In genomic region chr6:125986295-125986955, GRCh38 we compare ENCODE assay signal across 8 cellular contexts. TPM values are rescaled to one million over a fixed set of nuclear protein-coding genes. Genes with fewer than 3 reads are reported as not detected.
DNase-seq lines count a peak whose midpoint lies in the region; TF ChIP-seq lines count a peak whose summit lies in the region.

Gene TRMT11 (plus strand): TSS chr6:125986540. CDS start chr6:125986551, 11 bp downstream.

- H3K4me3 ChIP-seq in GM23248, result peak within 1 kb of the TSS; percentile 90
- peak within 1 kb of the TSS; percentile 78 for H3K4me3 ChIP-seq in Karpas-422 (ENCODE audit: low read length)
- H3K4me3 ChIP-seq in fibroblast of villous mesenchyme (ENCODE audit: low read depth, low read length), result peak within 1 kb of the TSS; percentile 99
- H3K4me3 ChIP-seq in neural cell (ENCODE audit: low read length), result peak within 1 kb of the TSS; percentile 75
- H3K4me3 ChIP-seq in stomach, result peak within 1 kb of the TSS; percentile 74 to 83 (median 79)

- no peaks in the 10 kb centered on the region for H3K36me3 ChIP-seq in GM23248 (ENCODE audit: low read depth)
- H3K36me3 ChIP-seq in Karpas-422 (ENCODE audit: insufficient read depth, low read length), result peaks cover 15% of the 10 kb centered on the region
- no peaks in the 10 kb centered on the region for H3K36me3 ChIP-seq in neural cell (ENCODE audit: insufficient read depth, low read length)
- H3K36me3 ChIP-seq in stomach, result peaks cover 0 to 13% (median 7%) of the 10 kb centered on the region in 4 donors

- H3K36me3 Mint-ChIP-seq in activated T-helper 2 cell treated with anti-CD3 and anti-CD28 coated beads, Interferon-gamma antibody, Interleukin-2, Interleukin-4, amounts not matched to agents 10 μg/mL and 5 μg/mL and 100 μg/mL, durations not matched to agents 14 hours and 24 hours and 36 hours (ENCODE audit: low read depth), result no peaks in the 10 kb centered on the region

- TF ChIP-seq RAD21 in neural cell (conservative IDR thresholded peaks at IDR 0.05), result no peak

- H3K27ac ChIP-seq in GM23248, result peak within 1 kb of the TSS; percentile 18; the same call in 1 of the 2 replicates
- peak within 1 kb of the TSS; percentile 74 for H3K27ac ChIP-seq in Karpas-422 (ENCODE audit: low read length)
- peak within 1 kb of the TSS; percentile 70 for H3K27ac ChIP-seq in neural cell (ENCODE audit: low read length)
- H3K27ac ChIP-seq in stomach, result peak within 1 kb of the TSS; percentile 65 to 91 (median 87)

- H4K20me1 ChIP-seq in GM23248 (ENCODE audit: insufficient read depth) (no peaks in the 10 kb centered on the region), Karpas-422 (ENCODE audit: insufficient read depth, low read depth, low read length) (peaks cover 5% of the 10 kb centered on the region), neural cell (ENCODE audit: insufficient read depth) (no peaks in the 10 kb centered on the region)

- 1 to 2% methylated on average over 50 to 51 of the region's 51 CpGs for WGBS in GM23248 (ENCODE audit: low coverage in 1 of 2, low lambda C conversion rate in 2 of 2, missing lambda C conversion rate in 2 of 2), 2 experiments
- WGBS in stomach, 5 donors, result 0 to 1% (median 0%) methylated on average over 29 to 51 of the region's 51 CpGs

- H3K27me3 ChIP-seq in GM23248 (replicated peaks; ENCODE audit: insufficient read depth) (no peaks in the 10 kb centered on the region), Karpas-422 (ENCODE audit: low read length) (no peaks in the 10 kb centered on the region), neural cell (ENCODE audit: insufficient read depth, low read depth, low read length) (no peaks in the 10 kb centered on the region), stomach (no peaks in the 10 kb centered on the region)

- in situ Hi-C loops in GM23248 (cut with MboI), result no loop called here

- TF ChIP-seq CTCF in fibroblast of villous mesenchyme (IDR thresholded peaks at IDR 0.05; ENCODE audit: insufficient read depth, low read depth, low read length) (no peak), neural cell (IDR thresholded peaks at IDR 0.05; ENCODE audit: poor library complexity, severe bottlenecking) (peak; percentile 48), stomach (IDR thresholded peaks at IDR 0.05) (no peak)

- H3K27me3 Mint-ChIP-seq in activated T-helper 2 cell treated with anti-CD3 and anti-CD28 coated beads, Interferon-gamma antibody, Interleukin-2, Interleukin-4, amounts not matched to agents 10 μg/mL and 5 μg/mL and 100 μg/mL, durations not matched to agents 14 hours and 24 hours and 36 hours (ENCODE audit: low read depth), result no peaks in the 10 kb centered on the region

- peaks cover 9% of the 10 kb centered on the region for H3K4me1 Mint-ChIP-seq in activated T-helper 2 cell treated with anti-CD3 and anti-CD28 coated beads, Interferon-gamma antibody, Interleukin-2, Interleukin-4, amounts not matched to agents 10 μg/mL and 5 μg/mL and 100 μg/mL, durations not matched to agents 14 hours and 24 hours and 36 hours (ENCODE audit: low read depth)

- peak in 2 of 4 donors; percentile 48 to 80 for TF ChIP-seq POLR2A in stomach (IDR thresholded peaks at IDR 0.05)

- H3K9me3 ChIP-seq in GM23248 (ENCODE audit: low read depth) (no peaks in the 10 kb centered on the region), Karpas-422 (ENCODE audit: low read length) (no peaks in the 10 kb centered on the region), neural cell (ENCODE audit: low read length) (no peaks in the 10 kb centered on the region), stomach (no peaks in the 10 kb centered on the region)

- peak within 1 kb of the TSS; percentile 97 for H3K4me2 ChIP-seq in GM23248 (ENCODE audit: unreplicated experiment)
- peak within 1 kb of the TSS; percentile 90 for H3K4me2 ChIP-seq in Karpas-422 (ENCODE audit: low read depth, low read length, poor library complexity, severe bottlenecking)
- peak within 1 kb of the TSS; percentile 91 for H3K4me2 ChIP-seq in neural cell (ENCODE audit: low read length)

- DNase-seq in EH (ENCODE audit: low read depth) (peak; percentile 88), GM23248 (peak; percentile 95), Karpas-422 (peak; percentile 97), RPMI7951 (ENCODE audit: low read depth) (peak; percentile 85), fibroblast of villous mesenchyme (ENCODE audit: low read depth) (peak; percentile 83), stomach (peak; percentile 90)
- DNase-seq in activated T-helper 2 cell treated with anti-CD3 and anti-CD28 coated beads, Interferon-gamma antibody, Interleukin-2, Interleukin-4, amounts not matched to agents 10 μg/mL and 5 μg/mL and 100 μg/mL, durations not matched to agents 14 hours and 24 hours and 36 hours (ENCODE audit: low spot score), result peak; percentile 69

- H3K9ac ChIP-seq in GM23248, result peak within 1 kb of the TSS; percentile 80
- peak within 1 kb of the TSS; percentile 82 for H3K9ac ChIP-seq in Karpas-422 (ENCODE audit: low read length)
- peak within 1 kb of the TSS; percentile 70 for H3K9ac ChIP-seq in neural cell (ENCODE audit: low read length)

- peaks cover 39% of the 10 kb centered on the region for H3K79me2 ChIP-seq in GM23248 (ENCODE audit: insufficient read depth)
- H3K79me2 ChIP-seq in Karpas-422 (ENCODE audit: low read length), result peaks cover 65% of the 10 kb centered on the region
- peaks cover 28% of the 10 kb centered on the region for H3K79me2 ChIP-seq in neural cell (replicated peaks; ENCODE audit: insufficient read depth, low read length)

- peaks cover 27% of the 10 kb centered on the region for H3F3A ChIP-seq in GM23248 (ENCODE audit: insufficient read depth)
- no peaks in the 10 kb centered on the region for H3F3A ChIP-seq in neural cell (ENCODE audit: insufficient read depth, low read length, poor library complexity, severe bottlenecking)

- peak; percentile 32 for TF ChIP-seq EP300 in neural cell (conservative IDR thresholded peaks at IDR 0.05; ENCODE audit: poor library complexity, severe bottlenecking)
- TF ChIP-seq EP300 in stomach (IDR thresholded peaks at IDR 0.05), result no peak

- H3K9me2 ChIP-seq in GM23248 (ENCODE audit: insufficient read depth) (no peaks in the 10 kb centered on the region), Karpas-422 (replicated peaks; ENCODE audit: insufficient read depth, low read length) (no peaks in the 10 kb centered on the region), neural cell (ENCODE audit: insufficient read depth, low read length) (no peaks in the 10 kb centered on the region)

- H3K9me3 Mint-ChIP-seq in activated T-helper 2 cell treated with anti-CD3 and anti-CD28 coated beads, Interferon-gamma antibody, Interleukin-2, Interleukin-4, amounts not matched to agents 10 μg/mL and 5 μg/mL and 100 μg/mL, durations not matched to agents 14 hours and 24 hours and 36 hours, result no peaks in the 10 kb centered on the region

- peaks cover 29% of the 10 kb centered on the region for H3K4me1 ChIP-seq in GM23248 (ENCODE audit: insufficient read depth)
- H3K4me1 ChIP-seq in Karpas-422 (ENCODE audit: low read length), result peaks cover 60% of the 10 kb centered on the region
- peaks cover 8 to 55% (median 40%) of the 10 kb centered on the region in 4 donors for H3K4me1 ChIP-seq in stomach

- peak within 1 kb of the TSS; percentile 9 for H3K4me3 Mint-ChIP-seq in activated T-helper 2 cell treated with anti-CD3 and anti-CD28 coated beads, Interferon-gamma antibody, Interleukin-2, Interleukin-4, amounts not matched to agents 10 μg/mL and 5 μg/mL and 100 μg/mL, durations not matched to agents 14 hours and 24 hours and 36 hours (ENCODE audit: low read depth)

- H3K27ac Mint-ChIP-seq in activated T-helper 2 cell treated with anti-CD3 and anti-CD28 coated beads, Interferon-gamma antibody, Interleukin-2, Interleukin-4, amounts not matched to agents 10 μg/mL and 5 μg/mL and 100 μg/mL, durations not matched to agents 14 hours and 24 hours and 36 hours, result no peak within 1 kb of the TSS

- intact Hi-C loops in activated T-helper 2 cell treated with anti-CD3 and anti-CD28 coated beads, Interferon-gamma antibody, Interleukin-2, Interleukin-4, amounts not matched to agents 10 μg/mL and 5 μg/mL and 100 μg/mL, durations not matched to agents 14 hours and 24 hours and 36 hours (cut with micrococcal nuclease), result loop anchor here (1.0 to 5.0 kb wide), 3 partner anchors 30 to 356 kb away; partner anchors contain the start of genes CENPW and HINT3
- intact Hi-C loops in stomach (cut with DNase I; ENCODE audit: low total_unique reads), result no loop called here

- H2AFZ ChIP-seq in GM23248 (peak within 1 kb of the TSS; percentile 99), Karpas-422 (ENCODE audit: low read length) (peak within 1 kb of the TSS; percentile 22), neural cell (ENCODE audit: low read depth, low read length) (peak within 1 kb of the TSS; percentile 80)

RNA-seq across cellular contexts. Expression of gene TRMT11, which starts in this region (rescaled TPM):
- total RNA-seq in GM23248 (2014; rRNA removed; shearing (Covaris generic)), result 19.1 and 24.2 TPM in 2 replicates
- polyA plus RNA-seq in GM23248 (2016; fragmentation: Nextera tagmentation; extraction: Ambion mirVana), result 16.0 and 21.0 TPM in 2 replicates
- total RNA-seq in Karpas-422 (2014; rRNA removed; shearing (Covaris generic); ENCODE audit: low replicate concordance), result 70.6 and 140 TPM in 2 replicates
- 27.0 and 28.6 TPM in 2 replicates for total RNA-seq in RPMI7951 (2014; rRNA removed; shearing (Covaris generic))
- 23.9 and 25.4 TPM in 2 replicates for total RNA-seq in activated T-helper 2 cell treated with anti-CD3 and anti-CD28 coated beads, Interferon-gamma antibody, Interleukin-2, Interleukin-4, amounts not matched to agents 10 μg/mL and 5 μg/mL and 100 μg/mL, durations not matched to agents 14 hours and 24 hours and 36 hours
- total RNA-seq in fibroblast of villous mesenchyme, result 29.6 and 49.2 TPM in 2 replicates
- polyA plus RNA-seq in neural cell, result 37.6 and 37.9 TPM in 2 replicates
- 52.3 and 59.2 TPM in 2 replicates for polyA minus RNA-seq in neural cell
- 100 to 1,000 TPM in 1 of 5 donors, 10 to 100 TPM in 4; 49.7 to 124 (median 52.5) TPM for total RNA-seq in stomach
- 10 to 100 TPM in 1 of 3 donors, 1 to 10 TPM in 2; 7.0 to 10.2 (median 9.3) TPM for polyA plus RNA-seq in stomach

Comparison
In these comparisons a context has a peak if more than half of its experiments do, and no peak if none do; other contexts are left out.
1. Peak in every context shown above with its lines: DNase-seq, H3K4me3 ChIP-seq and H3K27ac ChIP-seq.
2. H2AFZ ChIP-seq: peak in every context shown above with its lines; median percentile 99 in GM23248; 80 in neural cell; 22 in Karpas-422.
3. H3K27ac ChIP-seq: peak in every context shown above with its lines; median percentile 87 in stomach; 74 in Karpas-422; 70 in neural cell; 18 in GM23248.